Comparison of ENCODE assay signal across 12 cellular contexts in the genomic region with DNA sequence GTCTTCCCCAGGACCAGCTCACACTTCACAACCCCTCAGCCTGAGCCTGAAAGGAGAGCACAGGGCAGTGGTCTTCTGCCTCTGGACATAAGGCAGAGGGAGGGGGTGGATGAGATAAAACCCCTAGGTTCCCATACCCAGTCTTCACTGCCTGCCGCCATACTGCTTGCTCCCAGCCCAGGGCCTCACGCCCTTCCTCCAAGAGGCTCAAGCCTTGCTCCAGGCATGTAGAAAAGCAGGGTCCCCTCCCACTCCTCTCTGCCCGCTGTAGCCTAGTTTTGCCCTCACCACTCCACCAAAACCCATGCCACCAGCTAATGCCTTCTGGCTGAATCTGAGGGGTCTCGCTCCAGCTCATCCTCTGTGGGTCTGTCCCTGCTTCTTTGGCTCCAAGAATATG.
DNase-seq lines count a peak whose midpoint lies in the region; ATAC-seq and TF ChIP-seq lines count a peak whose summit lies in the region.
"Had no signal": no experiment of that assay in that cellular context is flagged by ENCODE, and none has a peak within 500 bp of the region (broad histone marks: within the 10 kb centered on the region; RNA-seq: fewer than 3 reads in every experiment).

No MANE protein-coding gene starts in this region.

- H3K9me3 Mint-ChIP-seq in stimulated activated naive CD8-positive, alpha-beta T cell treated with anti-CD3 and anti-CD28 coated beads, Interleukin-15, Interleukin-2, amounts not matched to agents 100 ng/mL and 50 ng/mL, for 24 hours, result no peaks in the 10 kb centered on the region
- no peaks in the 10 kb centered on the region for H3K9me3 Mint-ChIP-seq in dendritic cell treated with granulocyte-macrophage colony-stimulating factor and Interleukin-4, amounts not matched to agents 40 ng/mL and 50 ng/mL, for 4 days
- H3K9me3 Mint-ChIP-seq in nephron progenitor cell, result no peaks in the 10 kb centered on the region

- no peaks in the 10 kb centered on the region for H3K27me3 Mint-ChIP-seq in stimulated activated naive CD8-positive, alpha-beta T cell treated with anti-CD3 and anti-CD28 coated beads, Interleukin-15, Interleukin-2, amounts not matched to agents 100 ng/mL and 50 ng/mL, for 24 hours
- H3K27me3 Mint-ChIP-seq in dendritic cell treated with granulocyte-macrophage colony-stimulating factor and Interleukin-4, amounts not matched to agents 40 ng/mL and 50 ng/mL, for 4 days, result no peaks in the 10 kb centered on the region
- peaks cover 15% of the 10 kb centered on the region for H3K27me3 Mint-ChIP-seq in nephron progenitor cell (ENCODE audit: low read depth, poor library complexity)

- no peaks in the 10 kb centered on the region for H3K36me3 Mint-ChIP-seq in stimulated activated naive CD8-positive, alpha-beta T cell treated with anti-CD3 and anti-CD28 coated beads, Interleukin-15, Interleukin-2, amounts not matched to agents 100 ng/mL and 50 ng/mL, for 24 hours (ENCODE audit: low read depth)
- H3K36me3 Mint-ChIP-seq in dendritic cell treated with granulocyte-macrophage colony-stimulating factor and Interleukin-4, amounts not matched to agents 40 ng/mL and 50 ng/mL, for 4 days (ENCODE audit: low read depth), result peaks cover 94% of the 10 kb centered on the region
- H3K36me3 Mint-ChIP-seq in nephron progenitor cell (ENCODE audit: low read depth), result no peaks in the 10 kb centered on the region

- no peak for TF ChIP-seq CTCF in nephron progenitor cell (IDR thresholded peaks at IDR 0.05)

- intact Hi-C loops in dendritic cell treated with granulocyte-macrophage colony-stimulating factor and Interleukin-4, amounts not matched to agents 40 ng/mL and 50 ng/mL, for 4 days (cut with micrococcal nuclease), result loop anchor here (10.0 kb wide), 1 partner anchor 61 kb away; no protein-coding TSS in a partner anchor

- H3K4me1 Mint-ChIP-seq in stimulated activated naive CD8-positive, alpha-beta T cell treated with anti-CD3 and anti-CD28 coated beads, Interleukin-15, Interleukin-2, amounts not matched to agents 100 ng/mL and 50 ng/mL, for 24 hours (ENCODE audit: low read depth), result peaks cover 93% of the 10 kb centered on the region
- H3K4me1 Mint-ChIP-seq in dendritic cell treated with granulocyte-macrophage colony-stimulating factor and Interleukin-4, amounts not matched to agents 40 ng/mL and 50 ng/mL, for 4 days (ENCODE audit: low read depth), result peaks cover 97% of the 10 kb centered on the region
- peaks cover 84% of the 10 kb centered on the region for H3K4me1 Mint-ChIP-seq in nephron progenitor cell

- no peak for ATAC-seq in stimulated activated naive CD8-positive, alpha-beta T cell treated with anti-CD3 and anti-CD28 coated beads, Interleukin-15, Interleukin-2, amounts not matched to agents 100 U/mL and 50 U/mL, for 24 hours
- ATAC-seq in HG03442 (IDR thresholded peaks at IDR 0.05; ENCODE audit: unreplicated experiment), result no peak

- peak overlapping the region; percentile 74 for H3K27ac Mint-ChIP-seq in stimulated activated naive CD8-positive, alpha-beta T cell treated with anti-CD3 and anti-CD28 coated beads, Interleukin-15, Interleukin-2, amounts not matched to agents 100 ng/mL and 50 ng/mL, for 24 hours
- H3K27ac Mint-ChIP-seq in dendritic cell treated with granulocyte-macrophage colony-stimulating factor and Interleukin-4, amounts not matched to agents 40 ng/mL and 50 ng/mL, for 4 days, result peak overlapping the region; percentile 81
- peak overlapping the region; percentile 37 for H3K27ac Mint-ChIP-seq in nephron progenitor cell

- H3K4me3 Mint-ChIP-seq in stimulated activated naive CD8-positive, alpha-beta T cell treated with anti-CD3 and anti-CD28 coated beads, Interleukin-15, Interleukin-2, amounts not matched to agents 100 ng/mL and 50 ng/mL, for 24 hours, result no peak overlapping the region
- H3K4me3 Mint-ChIP-seq in dendritic cell treated with granulocyte-macrophage colony-stimulating factor and Interleukin-4, amounts not matched to agents 40 ng/mL and 50 ng/mL, for 4 days, result peak overlapping the region; percentile 64
- no peak overlapping the region for H3K4me3 Mint-ChIP-seq in nephron progenitor cell

- no peak for DNase-seq in stimulated activated naive CD8-positive, alpha-beta T cell treated with anti-CD3 and anti-CD28 coated beads, Interleukin-15, Interleukin-2, amounts not matched to agents 100 U/mL and 50 U/mL, for 24 hours
- no peak for DNase-seq in nephron progenitor cell
- no peak for DNase-seq in NOMO-1 treated with dmso at 0.1 percent for 144 hours (lab: John Stamatoyannopoulos, UW; ENCODE audit: unreplicated experiment)
- DNase-seq in NCI-H524 (lab: John Stamatoyannopoulos, UW), result no peak
- no peak for DNase-seq in OCI-M2 (lab: John Stamatoyannopoulos, UW; ENCODE audit: unreplicated experiment)
- DNase-seq: KBM-7; NCI-H187 treated with DMSO at 0.1 percent for 48 hours; occipital lobe; stimulated activated CD4-positive, alpha-beta T cell treated with anti-CD3 and anti-CD28 coated beads, Interleukin-4, amount 100 ng/mL, for 24 hours had no signal
